ENCODE assay signal across 10 cellular contexts in the genomic region with DNA sequence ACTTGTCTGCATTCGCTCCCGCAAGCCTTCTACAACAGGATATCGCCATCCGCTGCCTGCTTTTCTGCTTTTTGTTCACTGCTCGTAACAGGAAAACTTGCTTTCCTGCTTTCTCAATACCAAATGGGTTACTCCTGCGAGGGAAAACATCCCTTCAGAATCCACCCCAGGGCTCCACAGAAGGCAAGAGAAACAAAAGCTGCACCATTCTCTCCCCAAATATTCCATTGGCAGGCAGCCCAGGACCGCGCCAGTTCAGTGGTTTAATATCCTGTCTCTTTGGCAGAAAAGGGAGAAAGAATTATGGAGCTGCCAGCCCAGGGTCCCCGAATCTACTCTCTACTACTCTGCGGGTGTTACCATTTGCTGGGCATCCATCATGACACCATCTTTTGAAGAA.
DNase-seq lines count a peak whose midpoint lies in the region; ATAC-seq and TF ChIP-seq lines count a peak whose summit lies in the region.
"Had no signal": no experiment of that assay in that cellular context is flagged by ENCODE, and none has a peak within 500 bp of the region (broad histone marks: within the 10 kb centered on the region; RNA-seq: fewer than 3 reads in every experiment).

No MANE protein-coding gene starts in this region.

- POLR2A ChIA-PET in activated CD8-positive, alpha-beta T cell treated with anti-CD3 and anti-CD28 coated beads, Interleukin-2, amount 10 ng/mL, durations not matched to agents 7 days and 5 days (lab: Charles Lee), result no interaction called here

- peaks cover 3% of the 10 kb centered on the region for H3K9me3 Mint-ChIP-seq in mesothelial cell of epicardium
- no peaks in the 10 kb centered on the region for H3K9me3 Mint-ChIP-seq in activated CD8-positive, alpha-beta T cell treated with anti-CD3 and anti-CD28 coated beads, Interleukin-2, amount 10 ng/mL, durations not matched to agents 7 days and 5 days (ENCODE audit: insufficient read depth)

- no peak for TF ChIP-seq CTCF in mesothelial cell of epicardium (IDR thresholded peaks at IDR 0.05; ENCODE audit: unreplicated experiment)

- peaks cover 3% of the 10 kb centered on the region; the same call in 1 of the 2 replicates for H3K9me3 ChIP-seq in MG63

- H3K27ac Mint-ChIP-seq in mesothelial cell of epicardium, result peak overlapping the region; percentile 64
- no peak overlapping the region for H3K27ac Mint-ChIP-seq in activated CD8-positive, alpha-beta T cell treated with anti-CD3 and anti-CD28 coated beads, Interleukin-2, amount 10 ng/mL, durations not matched to agents 7 days and 5 days

- peak overlapping the region; percentile 18 for H3K27ac ChIP-seq in caudate nucleus (ENCODE audit: low read depth, low read length)

- no peaks in the 10 kb centered on the region for H3K27me3 Mint-ChIP-seq in mesothelial cell of epicardium (ENCODE audit: low read depth)
- H3K27me3 Mint-ChIP-seq in activated CD8-positive, alpha-beta T cell treated with anti-CD3 and anti-CD28 coated beads, Interleukin-2, amount 10 ng/mL, durations not matched to agents 7 days and 5 days (ENCODE audit: low read depth), result no peaks in the 10 kb centered on the region

- no peak for ATAC-seq in activated CD8-positive, alpha-beta T cell treated with anti-CD3 and anti-CD28 coated beads, Interleukin-2, amount 10 ng/mL, durations not matched to agents 7 days and 5 days

- CTCF ChIA-PET in activated CD8-positive, alpha-beta T cell treated with anti-CD3 and anti-CD28 coated beads, Interleukin-2, amount 10 ng/mL, durations not matched to agents 7 days and 5 days (lab: Charles Lee), result no interaction called here

- DNase-seq in ACHN (peak; percentile 46), MG63 (peak; percentile 73), caudate nucleus (lab: John Stamatoyannopoulos, UW) (peak in 5 of 61 donors; percentile 5 to 89 (median 13)), mesothelial cell of epicardium (ENCODE audit: low spot score in 2 of 2, unreplicated experiment in 2 of 2) (no peak), occipital lobe (lab: John Stamatoyannopoulos, UW) (no peak), germinal center (ENCODE audit: low spot score) (no peak), NCI-H187 treated with DMSO at 0.1 percent for 48 hours (lab: John Stamatoyannopoulos, UW) (no peak)
- DNase-seq in activated CD8-positive, alpha-beta T cell treated with anti-CD3 and anti-CD28 coated beads, Interleukin-2, amount 10 ng/mL, durations not matched to agents 7 days and 5 days, result no peak
- DNase-seq: Kasumi-1, retina had no signal

- H3K36me3 Mint-ChIP-seq in mesothelial cell of epicardium, result no peaks in the 10 kb centered on the region
- peaks cover 40% of the 10 kb centered on the region for H3K36me3 Mint-ChIP-seq in activated CD8-positive, alpha-beta T cell treated with anti-CD3 and anti-CD28 coated beads, Interleukin-2, amount 10 ng/mL, durations not matched to agents 7 days and 5 days (ENCODE audit: low read depth)

- H3K36me3 ChIP-seq in MG63, result no peaks in the 10 kb centered on the region

- H3K4me3 Mint-ChIP-seq in mesothelial cell of epicardium, result no peak overlapping the region
- no peak overlapping the region for H3K4me3 Mint-ChIP-seq in activated CD8-positive, alpha-beta T cell treated with anti-CD3 and anti-CD28 coated beads, Interleukin-2, amount 10 ng/mL, durations not matched to agents 7 days and 5 days

- H3K27me3 ChIP-seq in MG63, result no peaks in the 10 kb centered on the region

- in situ Hi-C loops in ACHN (cut with HindIII; ENCODE audit: low pct_ligation_motif_present, low pct_unique_long_range_greater_than_20kb, low sequenced_read_pairs), result no loop called here

- H3K4me3 ChIP-seq in MG63, result no peak overlapping the region

- H3K4me1 Mint-ChIP-seq in mesothelial cell of epicardium, result peaks cover 43% of the 10 kb centered on the region
- H3K4me1 Mint-ChIP-seq in activated CD8-positive, alpha-beta T cell treated with anti-CD3 and anti-CD28 coated beads, Interleukin-2, amount 10 ng/mL, durations not matched to agents 7 days and 5 days (ENCODE audit: low read depth), result peaks cover 60% of the 10 kb centered on the region

Comparison
In these comparisons a context has a peak if more than half of its experiments do, and no peak if none do; other contexts are left out.
1. DNase-seq: peak in ACHN (single experiment) and MG63 (single experiment); none in mesothelial cell of epicardium (0 of 2), occipital lobe (single experiment), activated CD8-positive, alpha-beta T cell treated with anti-CD3 and anti-CD28 coated beads, Interleukin-2, amount 10 ng/mL, durations not matched to agents 7 days and 5 days (single experiment), germinal center (single experiment) and NCI-H187 treated with DMSO at 0.1 percent for 48 hours (single experiment).